Comparison of ENCODE assay signal across 9 cellular contexts in the genomic region with DNA sequence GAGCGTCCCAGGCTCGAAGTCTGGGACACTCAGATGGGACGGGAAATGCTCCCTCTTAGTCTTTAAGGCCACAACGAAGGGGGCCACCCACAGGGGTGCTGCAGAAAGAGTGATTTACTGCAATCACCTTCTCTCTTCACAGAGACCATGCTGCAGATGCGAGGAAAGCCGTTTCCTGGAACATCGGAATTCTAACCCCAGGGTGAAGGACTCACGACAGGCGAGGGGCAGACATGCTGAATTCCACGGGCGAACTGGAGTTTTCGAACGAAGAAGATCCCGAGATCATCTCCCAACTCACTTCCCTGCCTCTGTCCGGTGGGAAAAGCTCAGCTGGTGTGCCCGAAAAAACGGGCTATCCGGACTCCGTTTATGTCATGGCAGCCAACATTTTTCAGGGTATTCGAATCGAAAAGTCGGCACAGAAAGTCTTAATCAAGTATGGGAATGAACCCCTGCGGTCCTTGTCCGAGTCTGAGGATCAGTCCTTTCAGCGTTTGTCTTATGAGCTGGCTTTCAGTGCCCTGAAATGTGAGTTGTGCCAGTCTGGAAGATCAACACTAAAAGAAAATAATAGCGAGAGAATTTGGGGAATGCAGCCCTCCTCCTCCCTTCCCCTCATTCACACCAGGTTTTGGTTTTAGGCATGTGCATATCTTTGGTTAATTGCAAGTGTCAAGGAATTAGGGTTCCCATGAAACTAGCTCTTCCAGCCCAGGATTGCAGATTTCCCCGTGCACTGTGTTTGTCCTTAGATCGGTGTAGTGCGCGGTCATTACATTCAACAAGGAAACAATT. TPM values are rescaled to one million over a fixed set of nuclear protein-coding genes. Genes with fewer than 3 reads are reported as not detected.
DNase-seq lines count a peak whose midpoint lies in the region; TF ChIP-seq lines count a peak whose summit lies in the region.
"Had no signal": no experiment of that assay in that cellular context is flagged by ENCODE, and none has a peak within 500 bp of the region (broad histone marks: within the 10 kb centered on the region; RNA-seq: fewer than 3 reads in every experiment).

No MANE protein-coding gene starts in this region.

- H3K36me3 ChIP-seq in DOHH2 (ENCODE audit: control insufficient read depth, low read length), result no peaks in the 10 kb centered on the region
- H3K36me3 ChIP-seq in neuron (ENCODE audit: insufficient read depth, low read length), result no peaks in the 10 kb centered on the region

- H3K27ac ChIP-seq in DOHH2 (ENCODE audit: low read depth, low read length), result no peak overlapping the region

- H2AFZ ChIP-seq in neuron (ENCODE audit: low read depth, low read length), result peak overlapping the region; percentile 89

- H3K4me2 ChIP-seq in DOHH2 (ENCODE audit: low read length), result peak overlapping the region; percentile 85

- H3K4me1 ChIP-seq in DOHH2 (ENCODE audit: control insufficient read depth, low read length) (peaks cover 15% of the 10 kb centered on the region), neuron (ENCODE audit: insufficient read depth, low read length) (peaks cover 8% of the 10 kb centered on the region)

- H3K4me3 ChIP-seq in DOHH2 (ENCODE audit: low read length) (peak overlapping the region; percentile 78), epithelial cell of proximal tubule (ENCODE audit: low read depth, low read length) (peak overlapping the region; percentile 83), neuron (ENCODE audit: low read length) (peak overlapping the region; percentile 32)

- H3F3A ChIP-seq in DOHH2 (ENCODE audit: control insufficient read depth, insufficient read depth), result no peaks in the 10 kb centered on the region

- H4K20me1 ChIP-seq in DOHH2 (ENCODE audit: control insufficient read depth, insufficient read depth, low read depth, low read length), result no peaks in the 10 kb centered on the region

- no peak for TF ChIP-seq CTCF in DOHH2 (IDR thresholded peaks at IDR 0.05; ENCODE audit: low read depth, low read length, poor library complexity, severe bottlenecking)
- no peak for TF ChIP-seq CTCF in epithelial cell of proximal tubule (conservative IDR thresholded peaks at IDR 0.05; ENCODE audit: low read depth, low read length)

- no peaks in the 10 kb centered on the region for H3K9me2 ChIP-seq in DOHH2 (replicated peaks; ENCODE audit: control insufficient read depth, low read length)

- H3K9me3 ChIP-seq in DOHH2 (ENCODE audit: control insufficient read depth, insufficient read depth, low read length) (no peaks in the 10 kb centered on the region), neuron (ENCODE audit: low read length) (peaks cover 5% of the 10 kb centered on the region)

- DNase-seq in NCI-H1048 (lab: John Stamatoyannopoulos, UW) (peak; percentile 30), epithelial cell of proximal tubule (ENCODE audit: low read depth) (no peak), D341Med (ENCODE audit: low spot score) (no peak), DMS79 (lab: John Stamatoyannopoulos, UW) (no peak), hypothalamus (lab: John Stamatoyannopoulos, UW) (no peak), A172 (ENCODE audit: low spot score) (no peak)

- no peaks in the 10 kb centered on the region for H3K79me2 ChIP-seq in DOHH2 (ENCODE audit: control insufficient read depth, low read length)

- H3K27me3 ChIP-seq in DOHH2 (ENCODE audit: control insufficient read depth, low read length), result peaks cover 27% of the 10 kb centered on the region
- H3K27me3 ChIP-seq in neuron (ENCODE audit: insufficient read depth, low read length), result peaks cover 24% of the 10 kb centered on the region

RNA-seq across cellular contexts. Expression of a gene that starts 0.9 kb away (rescaled TPM):
- 3.3 and 4.6 TPM in 2 replicates for total RNA-seq in epithelial cell of proximal tubule
- 1.2 and 2.1 TPM in 2 replicates for total RNA-seq in A172 (2014; rRNA removed; shearing (Covaris generic))
- total RNA-seq: LHCN-M2 had no signal

Comparison
In these comparisons a context has a peak if more than half of its experiments do, and no peak if none do; other contexts are left out.
1. H3K4me3 ChIP-seq: peak in every context shown above with its lines; median percentile 83 in epithelial cell of proximal tubule; 78 in DOHH2; 32 in neuron.